Comparison of ENCODE assay signal across 9 cellular contexts in genomic region chr16:2039286-2040030, GRCh38. TPM values are rescaled to one million over a fixed set of nuclear protein-coding genes. Genes with fewer than 3 reads are reported as not detected.
DNase-seq lines count a peak whose midpoint lies in the region; ATAC-seq and TF ChIP-seq lines count a peak whose summit lies in the region.
"Had no signal": no experiment of that assay in that cellular context is flagged by ENCODE, and none has a peak within 500 bp of the region (broad histone marks: within the 10 kb centered on the region; RNA-seq: fewer than 3 reads in every experiment).

No MANE protein-coding gene starts in this region.

- peak overlapping the region in 2 of 3 donors; percentile 43 to 64 for H3K9ac ChIP-seq in skeletal muscle tissue (ENCODE audit: low read depth in 1 of 3, low read length in 3 of 3)

- H3K27ac Mint-ChIP-seq in GM23338 = peak overlapping the region; percentile 83; the same call in 1 of the 2 replicates

- H3K4me1 Mint-ChIP-seq in GM23338 = peaks cover 8% of the 10 kb centered on the region

- H3K9me2 ChIP-seq in GM23338 (ENCODE audit: insufficient read depth) = no peaks in the 10 kb centered on the region

- H4K20me1 ChIP-seq in GM23338 (replicated peaks; ENCODE audit: insufficient read depth) = peaks cover 3% of the 10 kb centered on the region; the same call in 1 of the 2 replicates

- no peak for ATAC-seq in GM23338
- peak; percentile 44 to 49 for ATAC-seq in left cardiac atrium
- no peak for ATAC-seq in HG02763 (IDR thresholded peaks at IDR 0.05; ENCODE audit: unreplicated experiment)
- ATAC-seq in HG02870 (IDR thresholded peaks at IDR 0.05; ENCODE audit: unreplicated experiment) = no peak
- ATAC-seq in HG02759 (IDR thresholded peaks at IDR 0.05; ENCODE audit: unreplicated experiment) = no peak

- no peaks in the 10 kb centered on the region for H3K9me3 Mint-ChIP-seq in GM23338

- no peaks in the 10 kb centered on the region for H3K36me3 Mint-ChIP-seq in GM23338 (ENCODE audit: low read depth)

- H3K36me3 ChIP-seq in GM23338 (ENCODE audit: insufficient read depth) = no peaks in the 10 kb centered on the region
- peaks cover 21% of the 10 kb centered on the region for H3K36me3 ChIP-seq in WERI-Rb-1
- H3K36me3 ChIP-seq in skeletal muscle tissue (ENCODE audit: control insufficient read depth in 3 of 3, insufficient read depth in 3 of 3, low read length in 3 of 3) = peaks cover 0 to 13% (median 5%) of the 10 kb centered on the region in 3 donors

- no peak overlapping the region for H3K4me2 ChIP-seq in GM23338

- no peak overlapping the region for H2AFZ ChIP-seq in GM23338

- peaks cover 10% of the 10 kb centered on the region for H3K27me3 Mint-ChIP-seq in GM23338 (ENCODE audit: insufficient read depth, low read depth, poor library complexity)

- no peaks in the 10 kb centered on the region for H3K9me3 ChIP-seq in WERI-Rb-1 (ENCODE audit: severe bottlenecking)
- no peaks in the 10 kb centered on the region for H3K9me3 ChIP-seq in skeletal muscle tissue (ENCODE audit: control insufficient read depth in 3 of 3, low read length in 3 of 3)

- no peaks in the 10 kb centered on the region for H3K79me2 ChIP-seq in GM23338 (replicated peaks; ENCODE audit: insufficient read depth)

- no peaks in the 10 kb centered on the region for H3F3A ChIP-seq in GM23338 (replicated peaks; ENCODE audit: low read depth)

- H3K4me3 Mint-ChIP-seq in GM23338 = no peak overlapping the region

- intact Hi-C loops in left cardiac atrium (cut with DNase I) = no loop called here

- H3K27ac ChIP-seq in GM23338 (ENCODE audit: low read depth) = no peak overlapping the region
- peak overlapping the region; percentile 97 for H3K27ac ChIP-seq in WERI-Rb-1
- peak overlapping the region; percentile 79 for H3K27ac ChIP-seq in skeletal muscle tissue (ENCODE audit: low read depth, low read length)

- H3K4me3 ChIP-seq in GM23338 (no peak overlapping the region), WERI-Rb-1 (ENCODE audit: low read depth, low read length) (no peak overlapping the region), skeletal muscle tissue (ENCODE audit: low read length in 3 of 3) (peak overlapping the region in 1 of 3 donors; percentile 56)

- DNase-seq in GM23338 (ENCODE audit: low spot score) = no peak
- peak; percentile 49 for DNase-seq in WERI-Rb-1
- DNase-seq in left cardiac atrium = peak; percentile 85
- no peak for DNase-seq in stimulated activated CD4-positive, alpha-beta T cell treated with anti-CD3 and anti-CD28 coated beads, Interleukin-4, amount 100 ng/mL, for 1 hour
- DNase-seq: effector CD8-positive, alpha-beta T cell had no signal

- TF ChIP-seq CTCF in GM23338 (conservative IDR thresholded peaks at IDR 0.05; ENCODE audit: low read depth in 2 of 2) (no peak), WERI-Rb-1 (IDR thresholded peaks at IDR 0.05; ENCODE audit: low read depth, low read length) (no peak)

- H3K27me3 ChIP-seq in GM23338 (ENCODE audit: insufficient read depth) (no peaks in the 10 kb centered on the region), WERI-Rb-1 (ENCODE audit: insufficient read depth, low read depth, severe bottlenecking) (no peaks in the 10 kb centered on the region), skeletal muscle tissue (ENCODE audit: control insufficient read depth in 3 of 3, insufficient read depth in 3 of 3, low read length in 3 of 3) (no peaks in the 10 kb centered on the region)

- H3K4me1 ChIP-seq in GM23338 (ENCODE audit: insufficient read depth) (no peaks in the 10 kb centered on the region), skeletal muscle tissue (ENCODE audit: control insufficient read depth in 3 of 3, insufficient read depth in 3 of 3, low read length in 3 of 3) (peaks cover 50 to 84% (median 78%) of the 10 kb centered on the region in 3 donors)

TF ChIP-seq in GM23338, 12 proteins besides CTCF, POLR2A, EP300 and RAD21:
- TF ChIP-seq EZH2 (IDR thresholded peaks at IDR 0.05; ENCODE audit: low read depth, unreplicated experiment) = no peak
- TF ChIP-seq NANOG (IDR thresholded peaks at IDR 0.05; ENCODE audit: borderline replicate concordance) = no peak
- TF ChIP-seq POLR2AphosphoS5 (IDR thresholded peaks at IDR 0.05; ENCODE audit: low read depth) = peak; percentile 28; the same call in 1 of the 2 replicates
- TF ChIP-seq EZH2phosphoT487 (IDR thresholded peaks at IDR 0.05; ENCODE audit: unreplicated experiment) = no peak
TF ChIP-seq in GM23338: peak in this region for 1.

RNA-seq across cellular contexts. Expression of gene NTHL1, which starts 8.2 kb away (rescaled TPM):
- total RNA-seq in GM23338 (2014; rRNA removed; shearing (Covaris generic)) = 84.6 and 97.1 TPM in 2 replicates
- polyA plus RNA-seq in GM23338 (2016; fragmentation: Nextera tagmentation; extraction: Ambion mirVana) = 87.9 and 94.9 TPM in 2 replicates
- total RNA-seq in left cardiac atrium = 10 to 100 TPM in 1 of 2 donors, 1 to 10 TPM in 1; 5.7 to 16.6 TPM
- 13.6 TPM for total RNA-seq in skeletal muscle tissue

RNA-seq across cellular contexts. Expression of gene TSC2, which starts 8.3 kb away (rescaled TPM):
- total RNA-seq in GM23338 (2014; rRNA removed; shearing (Covaris generic)) = 81.4 and 93.0 TPM in 2 replicates
- polyA plus RNA-seq in GM23338 (2016; fragmentation: Nextera tagmentation; extraction: Ambion mirVana) = 36.3 and 40.5 TPM in 2 replicates
- total RNA-seq in left cardiac atrium (10 to 100 TPM; 54.3 to 73.4 TPM), skeletal muscle tissue (49.6 TPM)

RNA-seq across cellular contexts. Expression of gene NHERF2, which starts 12.8 kb away (rescaled TPM):
- total RNA-seq in GM23338 (2014; rRNA removed; shearing (Covaris generic)) = 15.4 and 16.5 TPM in 2 replicates
- 12.0 and 21.0 TPM in 2 replicates for polyA plus RNA-seq in GM23338 (2016; fragmentation: Nextera tagmentation; extraction: Ambion mirVana)
- 100 to 1,000 TPM; 164 to 242 TPM for total RNA-seq in left cardiac atrium
- 15.1 TPM for total RNA-seq in skeletal muscle tissue

RNA-seq across cellular contexts. Expression of gene NPW, which starts 19.9 kb away (rescaled TPM):
- total RNA-seq in GM23338 (2014; rRNA removed; shearing (Covaris generic)) = 1.9 and 4.5 TPM in 2 replicates
- 37.0 and 37.6 TPM in 2 replicates for polyA plus RNA-seq in GM23338 (2016; fragmentation: Nextera tagmentation; extraction: Ambion mirVana)
- total RNA-seq in left cardiac atrium (under 1 TPM in 1 of 2 donors, not detected in 1; 0.84 TPM), skeletal muscle tissue (not detected)

RNA-seq across cellular contexts. Expression of gene ZNF598, which starts 29.8 kb away (rescaled TPM):
- total RNA-seq in GM23338 (2014; rRNA removed; shearing (Covaris generic)) = 31.7 and 48.6 TPM in 2 replicates
- 8.5 and 10.2 TPM in 2 replicates for polyA plus RNA-seq in GM23338 (2016; fragmentation: Nextera tagmentation; extraction: Ambion mirVana)
- 10 to 100 TPM; 14.7 to 22.9 TPM for total RNA-seq in left cardiac atrium
- total RNA-seq in skeletal muscle tissue = 4.7 TPM

Comparison
In these comparisons a context has a peak if more than half of its experiments do, and no peak if none do; other contexts are left out.
1. ATAC-seq: peak in left cardiac atrium (2 of 2); none in GM23338 (single experiment), HG02763 (single experiment), HG02870 (single experiment) and HG02759 (single experiment).
2. DNase-seq: peak in WERI-Rb-1 (single experiment) and left cardiac atrium (single experiment); none in GM23338 (single experiment) and stimulated activated CD4-positive, alpha-beta T cell treated with anti-CD3 and anti-CD28 coated beads, Interleukin-4, amount 100 ng/mL, for 1 hour (single experiment).